20 cellular contexts compared by ENCODE assay signal in the genomic region with DNA sequence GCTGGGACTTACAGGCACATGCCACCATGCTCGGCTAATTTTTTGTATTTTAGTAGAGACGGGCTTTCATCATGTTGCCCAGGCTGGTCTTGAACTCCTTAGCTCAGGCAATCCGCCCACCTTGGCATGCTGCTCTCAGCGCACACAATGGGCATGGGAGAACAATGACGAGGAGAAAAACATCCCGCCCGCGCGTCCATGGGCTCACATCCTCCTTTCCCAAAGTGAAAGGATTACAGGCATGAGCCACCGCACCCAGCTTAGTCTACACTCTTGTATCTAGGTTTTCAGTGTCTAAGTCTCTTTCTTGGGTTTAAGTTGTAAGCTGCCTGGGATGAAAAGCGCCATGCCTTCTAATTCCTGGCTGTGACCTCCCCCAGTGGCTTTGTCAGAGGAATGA. TPM values are rescaled to one million over a fixed set of nuclear protein-coding genes. Genes with fewer than 3 reads are reported as not detected.
DNase-seq lines count a peak whose midpoint lies in the region; ATAC-seq, FAIRE-seq and TF ChIP-seq lines count a peak whose summit lies in the region.
"Had no signal": no experiment of that assay in that cellular context is flagged by ENCODE, and none has a peak within 500 bp of the region (broad histone marks: within the 10 kb centered on the region; RNA-seq: fewer than 3 reads in every experiment).

No MANE protein-coding gene starts in this region.

- H3K36me3 ChIP-seq in left ventricle myocardium inferior, result no peaks in the 10 kb centered on the region
- H3K36me3 ChIP-seq: adrenal gland, cardiac muscle cell had no signal

- no peak for TF ChIP-seq POLR2A in erythroblast (IDR thresholded peaks at IDR 0.05; ENCODE audit: low read length)

- TF ChIP-seq CTCF in left ventricle myocardium inferior (IDR thresholded peaks at IDR 0.05; ENCODE audit: borderline replicate concordance), result no peak

- no peaks in the 10 kb centered on the region for H3K9me3 ChIP-seq in left ventricle myocardium inferior (replicated peaks)
- H3K9me3 ChIP-seq: adrenal gland had no signal

- FAIRE-seq in HTR-8/SVneo (lab: Jason Lieb, UNC), result no peak

- peaks cover 35% of the 10 kb centered on the region for H3K4me1 ChIP-seq in left ventricle myocardium inferior

- no peak for ATAC-seq in activated naive CD4-positive, alpha-beta T cell treated with anti-CD3 and anti-CD28 coated beads, Interleukin-2, amount 50 U/mL, for 72 hours
- ATAC-seq: stimulated activated naive CD8-positive, alpha-beta T cell treated with anti-CD3 and anti-CD28 coated beads, Interleukin-15, Interleukin-2, amounts not matched to agents 100 U/mL and 50 U/mL, for 24 hours had no signal

- DNase-seq in D341Med (ENCODE audit: low spot score), result peak; percentile 25
- DNase-seq in activated CD8-positive, alpha-beta memory T cell treated with anti-CD3 and anti-CD28 coated beads, Interleukin-2, amount 50 U/mL, for 48 hours, result peak; percentile 40
- DNase-seq in left ventricle myocardium inferior, result no peak
- DNase-seq in retina, result peak; percentile 8
- DNase-seq in GF-D8 (lab: John Stamatoyannopoulos, UW), result no peak
- no peak for DNase-seq in erythroblast (lab: John Stamatoyannopoulos, UW)
- DNase-seq in activated naive CD4-positive, alpha-beta T cell treated with anti-CD3 and anti-CD28 coated beads, Interleukin-2, amount 50 U/mL, for 72 hours (ENCODE audit: low spot score in 2 of 2), result no peak
- DNase-seq in HTR-8/SVneo (ENCODE audit: insufficient read length, low spot score), result no peak
- DNase-seq: adrenal gland; COR-L47; effector CD8-positive, alpha-beta T cell; NCI-H146; NCI-H226; nephron progenitor cell; stimulated activated naive CD8-positive, alpha-beta T cell treated with anti-CD3 and anti-CD28 coated beads, Interleukin-15, Interleukin-2, amounts not matched to agents 100 U/mL and 50 U/mL, for 24 hours had no signal

- H3K9me3 Mint-ChIP-seq in activated naive CD4-positive, alpha-beta T cell treated with anti-CD3 and anti-CD28 coated beads, Interleukin-2, amount 50 U/mL, for 72 hours, result no peaks in the 10 kb centered on the region
- H3K9me3 Mint-ChIP-seq: activated T-helper 2 cell treated with anti-CD3 and anti-CD28 coated beads, Interferon-gamma antibody, Interleukin-2, Interleukin-4, amounts not matched to agents 10 μg/mL and 5 μg/mL and 100 μg/mL, durations not matched to agents 14 hours and 24 hours and 36 hours; memory B cell; T-helper 1 cell treated with Interleukin-12 subunit alpha and Interleukin-12 subunit beta and Interleukin-4 antibody, amounts not matched to agents 30 μg/mL and 1 μg/mL, for 36 hours; WTC11 had no signal

- intact Hi-C loops in left ventricle myocardium inferior (cut with micrococcal nuclease), result no loop called here

- H3K27ac Mint-ChIP-seq in activated naive CD4-positive, alpha-beta T cell treated with anti-CD3 and anti-CD28 coated beads, Interleukin-2, amount 50 U/mL, for 72 hours, result no peak overlapping the region
- H3K27ac Mint-ChIP-seq: activated T-helper 2 cell treated with anti-CD3 and anti-CD28 coated beads, Interferon-gamma antibody, Interleukin-2, Interleukin-4, amounts not matched to agents 10 μg/mL and 5 μg/mL and 100 μg/mL, durations not matched to agents 14 hours and 24 hours and 36 hours; memory B cell; nephron progenitor cell; T-helper 1 cell treated with Interleukin-12 subunit alpha and Interleukin-12 subunit beta and Interleukin-4 antibody, amounts not matched to agents 30 μg/mL and 1 μg/mL, for 36 hours; WTC11 had no signal

- H3K27me3 ChIP-seq in left ventricle myocardium inferior (ENCODE audit: low read depth), result peaks cover 36% of the 10 kb centered on the region
- H3K27me3 ChIP-seq: cardiac muscle cell had no signal

- no peaks in the 10 kb centered on the region for H3K36me3 Mint-ChIP-seq in activated naive CD4-positive, alpha-beta T cell treated with anti-CD3 and anti-CD28 coated beads, Interleukin-2, amount 50 U/mL, for 72 hours
- H3K36me3 Mint-ChIP-seq: memory B cell, WTC11 had no signal

- H3K4me3 ChIP-seq in left ventricle myocardium inferior, result no peak overlapping the region
- H3K4me3 ChIP-seq: cardiac muscle cell had no signal

- H3K27ac ChIP-seq in left ventricle myocardium inferior (replicated peaks), result peak overlapping the region; percentile 82
- H3K27ac ChIP-seq: cardiac muscle cell had no signal

RNA-seq across cellular contexts. Expression of gene CDK18, which starts 37.9 kb away (rescaled TPM):
- total RNA-seq in left ventricle myocardium inferior, result 179 TPM
- total RNA-seq in activated naive CD4-positive, alpha-beta T cell treated with anti-CD3 and anti-CD28 coated beads, Interleukin-2, amount 50 U/mL, for 72 hours, result 1 to 10 TPM; 5.9 to 7.9 TPM

Comparison
In these comparisons a context has a peak if more than half of its experiments do, and no peak if none do; other contexts are left out.
1. DNase-seq: peak in D341Med (single experiment), activated CD8-positive, alpha-beta memory T cell treated with anti-CD3 and anti-CD28 coated beads, Interleukin-2, amount 50 U/mL, for 48 hours (single experiment) and retina (single experiment); none in left ventricle myocardium inferior (single experiment), GF-D8 (single experiment), erythroblast (0 of 2), activated naive CD4-positive, alpha-beta T cell treated with anti-CD3 and anti-CD28 coated beads, Interleukin-2, amount 50 U/mL, for 72 hours (0 of 2) and HTR-8/SVneo (single experiment).
2. RNA of gene CDK18, which starts 37.9 kb away (total RNA-seq): 179 TPM in left ventricle myocardium inferior (single experiment); 5.9 to 7.9 TPM in activated naive CD4-positive, alpha-beta T cell treated with anti-CD3 and anti-CD28 coated beads, Interleukin-2, amount 50 U/mL, for 72 hours; every median in the first group is over 10 times any median in the second.